ENCODE assay signal across 1 cellular context in the genomic region with DNA sequence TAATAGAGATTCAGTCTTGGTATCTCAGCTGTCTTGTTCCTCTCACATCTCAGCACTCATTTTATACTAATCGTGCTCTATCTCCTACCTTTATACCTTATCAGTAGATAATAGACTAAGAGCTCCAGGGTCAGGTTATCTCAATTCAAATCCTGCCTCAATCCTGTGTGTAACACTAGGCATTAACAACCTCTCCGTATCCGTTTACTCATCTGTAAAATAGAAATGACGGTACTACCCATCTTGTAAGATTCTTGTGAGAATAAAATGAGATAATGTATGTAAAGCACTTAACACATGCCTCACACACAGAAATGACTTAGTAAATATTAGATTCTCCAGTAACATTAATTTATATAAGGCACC.
TF ChIP-seq lines count a peak whose summit lies in the region.

No MANE protein-coding gene starts in this region.

TF ChIP-seq in GM12878, 131 proteins besides CTCF, POLR2A, EP300 and RAD21 (continued from another document and continues in another):
- TF ChIP-seq, protein P1, sequence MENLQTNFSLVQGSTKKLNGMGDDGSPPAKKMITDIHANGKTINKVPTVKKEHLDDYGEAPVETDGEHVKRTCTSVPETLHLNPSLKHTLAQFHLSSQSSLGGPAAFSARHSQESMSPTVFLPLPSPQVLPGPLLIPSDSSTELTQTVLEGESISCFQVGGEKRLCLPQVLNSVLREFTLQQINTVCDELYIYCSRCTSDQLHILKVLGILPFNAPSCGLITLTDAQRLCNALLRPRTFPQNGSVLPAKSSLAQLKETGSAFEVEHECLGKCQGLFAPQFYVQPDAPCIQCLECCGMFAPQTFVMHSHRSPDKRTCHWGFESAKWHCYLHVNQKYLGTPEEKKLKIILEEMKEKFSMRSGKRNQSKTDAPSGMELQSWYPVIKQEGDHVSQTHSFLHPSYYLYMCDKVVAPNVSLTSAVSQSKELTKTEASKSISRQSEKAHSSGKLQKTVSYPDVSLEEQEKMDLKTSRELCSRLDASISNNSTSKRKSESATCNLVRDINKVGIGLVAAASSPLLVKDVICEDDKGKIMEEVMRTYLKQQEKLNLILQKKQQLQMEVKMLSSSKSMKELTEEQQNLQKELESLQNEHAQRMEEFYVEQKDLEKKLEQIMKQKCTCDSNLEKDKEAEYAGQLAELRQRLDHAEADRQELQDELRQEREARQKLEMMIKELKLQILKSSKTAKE (IDR thresholded peaks at IDR 0.05; ENCODE audit: low read depth, poor library complexity, severe bottlenecking), result peak; percentile 32
- TF ChIP-seq IRF4 (IDR thresholded peaks at IDR 0.05; ENCODE audit: low read depth, low read length), result no peak
- TF ChIP-seq, protein P2, sequence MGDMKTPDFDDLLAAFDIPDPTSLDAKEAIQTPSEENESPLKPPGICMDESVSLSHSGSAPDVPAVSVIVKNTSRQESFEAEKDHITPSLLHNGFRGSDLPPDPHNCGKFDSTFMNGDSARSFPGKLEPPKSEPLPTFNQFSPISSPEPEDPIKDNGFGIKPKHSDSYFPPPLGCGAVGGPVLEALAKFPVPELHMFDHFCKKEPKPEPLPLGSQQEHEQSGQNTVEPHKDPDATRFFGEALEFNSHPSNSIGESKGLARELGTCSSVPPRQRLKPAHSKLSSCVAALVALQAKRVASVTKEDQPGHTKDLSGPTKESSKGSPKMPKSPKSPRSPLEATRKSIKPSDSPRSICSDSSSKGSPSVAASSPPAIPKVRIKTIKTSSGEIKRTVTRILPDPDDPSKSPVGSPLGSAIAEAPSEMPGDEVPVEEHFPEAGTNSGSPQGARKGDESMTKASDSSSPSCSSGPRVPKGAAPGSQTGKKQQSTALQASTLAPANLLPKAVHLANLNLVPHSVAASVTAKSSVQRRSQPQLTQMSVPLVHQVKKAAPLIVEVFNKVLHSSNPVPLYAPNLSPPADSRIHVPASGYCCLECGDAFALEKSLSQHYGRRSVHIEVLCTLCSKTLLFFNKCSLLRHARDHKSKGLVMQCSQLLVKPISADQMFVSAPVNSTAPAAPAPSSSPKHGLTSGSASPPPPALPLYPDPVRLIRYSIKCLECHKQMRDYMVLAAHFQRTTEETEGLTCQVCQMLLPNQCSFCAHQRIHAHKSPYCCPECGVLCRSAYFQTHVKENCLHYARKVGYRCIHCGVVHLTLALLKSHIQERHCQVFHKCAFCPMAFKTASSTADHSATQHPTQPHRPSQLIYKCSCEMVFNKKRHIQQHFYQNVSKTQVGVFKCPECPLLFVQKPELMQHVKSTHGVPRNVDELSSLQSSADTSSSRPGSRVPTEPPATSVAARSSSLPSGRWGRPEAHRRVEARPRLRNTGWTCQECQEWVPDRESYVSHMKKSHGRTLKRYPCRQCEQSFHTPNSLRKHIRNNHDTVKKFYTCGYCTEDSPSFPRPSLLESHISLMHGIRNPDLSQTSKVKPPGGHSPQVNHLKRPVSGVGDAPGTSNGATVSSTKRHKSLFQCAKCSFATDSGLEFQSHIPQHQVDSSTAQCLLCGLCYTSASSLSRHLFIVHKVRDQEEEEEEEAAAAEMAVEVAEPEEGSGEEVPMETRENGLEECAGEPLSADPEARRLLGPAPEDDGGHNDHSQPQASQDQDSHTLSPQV (IDR thresholded peaks at IDR 0.05), result no peak
- TF ChIP-seq NR2C2 (IDR thresholded peaks at IDR 0.05; ENCODE audit: borderline replicate concordance, control insufficient read depth, insufficient read length, low read depth), result no peak
- no peak for TF ChIP-seq SPI1 (IDR thresholded peaks at IDR 0.05; ENCODE audit: borderline replicate concordance, insufficient read depth, low read depth, low read length)
- no peak for TF ChIP-seq CBX3 (IDR thresholded peaks at IDR 0.05; ENCODE audit: borderline replicate concordance, low read depth)
- TF ChIP-seq KLF5 (IDR thresholded peaks at IDR 0.05; ENCODE audit: partially characterized antibody), result no peak
- no peak for TF ChIP-seq EED (IDR thresholded peaks at IDR 0.05; ENCODE audit: low read depth)
- no peak for TF ChIP-seq BMI1 (IDR thresholded peaks at IDR 0.05; ENCODE audit: borderline replicate concordance)
- TF ChIP-seq GATAD2B (conservative IDR thresholded peaks at IDR 0.05; ENCODE audit: low read depth), result no peak
- TF ChIP-seq, protein P3, sequence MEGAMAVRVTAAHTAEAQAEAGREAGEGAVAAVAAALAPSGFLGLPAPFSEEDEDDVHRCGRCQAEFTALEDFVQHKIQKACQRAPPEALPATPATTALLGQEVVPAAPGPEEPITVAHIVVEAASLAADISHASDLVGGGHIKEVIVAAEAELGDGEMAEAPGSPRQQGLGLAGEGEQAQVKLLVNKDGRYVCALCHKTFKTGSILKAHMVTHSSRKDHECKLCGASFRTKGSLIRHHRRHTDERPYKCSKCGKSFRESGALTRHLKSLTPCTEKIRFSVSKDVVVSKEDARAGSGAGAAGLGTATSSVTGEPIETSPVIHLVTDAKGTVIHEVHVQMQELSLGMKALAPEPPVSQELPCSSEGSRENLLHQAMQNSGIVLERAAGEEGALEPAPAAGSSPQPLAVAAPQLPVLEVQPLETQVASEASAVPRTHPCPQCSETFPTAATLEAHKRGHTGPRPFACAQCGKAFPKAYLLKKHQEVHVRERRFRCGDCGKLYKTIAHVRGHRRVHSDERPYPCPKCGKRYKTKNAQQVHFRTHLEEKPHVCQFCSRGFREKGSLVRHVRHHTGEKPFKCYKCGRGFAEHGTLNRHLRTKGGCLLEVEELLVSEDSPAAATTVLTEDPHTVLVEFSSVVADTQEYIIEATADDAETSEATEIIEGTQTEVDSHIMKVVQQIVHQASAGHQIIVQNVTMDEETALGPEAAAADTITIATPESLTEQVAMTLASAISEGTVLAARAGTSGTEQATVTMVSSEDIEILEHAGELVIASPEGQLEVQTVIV (IDR thresholded peaks at IDR 0.05; ENCODE audit: borderline replicate concordance, partially characterized antibody), result no peak
- no peak for TF ChIP-seq RCOR1 (conservative IDR thresholded peaks at IDR 0.05; ENCODE audit: low read depth, low read length)
- no peak for TF ChIP-seq SUPT20H (IDR thresholded peaks at IDR 0.05; ENCODE audit: borderline replicate concordance, control insufficient read depth, low read depth, low read length)
- no peak for TF ChIP-seq JUNB (IDR thresholded peaks at IDR 0.05)
- no peak for TF ChIP-seq HDAC2 (IDR thresholded peaks at IDR 0.05)
- TF ChIP-seq, protein P4, sequence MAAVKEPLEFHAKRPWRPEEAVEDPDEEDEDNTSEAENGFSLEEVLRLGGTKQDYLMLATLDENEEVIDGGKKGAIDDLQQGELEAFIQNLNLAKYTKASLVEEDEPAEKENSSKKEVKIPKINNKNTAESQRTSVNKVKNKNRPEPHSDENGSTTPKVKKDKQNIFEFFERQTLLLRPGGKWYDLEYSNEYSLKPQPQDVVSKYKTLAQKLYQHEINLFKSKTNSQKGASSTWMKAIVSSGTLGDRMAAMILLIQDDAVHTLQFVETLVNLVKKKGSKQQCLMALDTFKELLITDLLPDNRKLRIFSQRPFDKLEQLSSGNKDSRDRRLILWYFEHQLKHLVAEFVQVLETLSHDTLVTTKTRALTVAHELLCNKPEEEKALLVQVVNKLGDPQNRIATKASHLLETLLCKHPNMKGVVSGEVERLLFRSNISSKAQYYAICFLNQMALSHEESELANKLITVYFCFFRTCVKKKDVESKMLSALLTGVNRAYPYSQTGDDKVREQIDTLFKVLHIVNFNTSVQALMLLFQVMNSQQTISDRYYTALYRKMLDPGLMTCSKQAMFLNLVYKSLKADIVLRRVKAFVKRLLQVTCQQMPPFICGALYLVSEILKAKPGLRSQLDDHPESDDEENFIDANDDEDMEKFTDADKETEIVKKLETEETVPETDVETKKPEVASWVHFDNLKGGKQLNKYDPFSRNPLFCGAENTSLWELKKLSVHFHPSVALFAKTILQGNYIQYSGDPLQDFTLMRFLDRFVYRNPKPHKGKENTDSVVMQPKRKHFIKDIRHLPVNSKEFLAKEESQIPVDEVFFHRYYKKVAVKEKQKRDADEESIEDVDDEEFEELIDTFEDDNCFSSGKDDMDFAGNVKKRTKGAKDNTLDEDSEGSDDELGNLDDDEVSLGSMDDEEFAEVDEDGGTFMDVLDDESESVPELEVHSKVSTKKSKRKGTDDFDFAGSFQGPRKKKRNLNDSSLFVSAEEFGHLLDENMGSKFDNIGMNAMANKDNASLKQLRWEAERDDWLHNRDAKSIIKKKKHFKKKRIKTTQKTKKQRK (IDR thresholded peaks at IDR 0.05; ENCODE audit: low read depth, low read length), result no peak
- TF ChIP-seq, protein P5, sequence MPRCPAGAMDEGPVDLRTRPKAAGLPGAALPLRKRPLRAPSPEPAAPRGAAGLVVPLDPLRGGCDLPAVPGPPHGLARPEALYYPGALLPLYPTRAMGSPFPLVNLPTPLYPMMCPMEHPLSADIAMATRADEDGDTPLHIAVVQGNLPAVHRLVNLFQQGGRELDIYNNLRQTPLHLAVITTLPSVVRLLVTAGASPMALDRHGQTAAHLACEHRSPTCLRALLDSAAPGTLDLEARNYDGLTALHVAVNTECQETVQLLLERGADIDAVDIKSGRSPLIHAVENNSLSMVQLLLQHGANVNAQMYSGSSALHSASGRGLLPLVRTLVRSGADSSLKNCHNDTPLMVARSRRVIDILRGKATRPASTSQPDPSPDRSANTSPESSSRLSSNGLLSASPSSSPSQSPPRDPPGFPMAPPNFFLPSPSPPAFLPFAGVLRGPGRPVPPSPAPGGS (IDR thresholded peaks at IDR 0.05; ENCODE audit: borderline replicate concordance, insufficient read depth, low read depth, low read length, poor library complexity, severe bottlenecking), result no peak
- no peak for TF ChIP-seq NFXL1 (IDR thresholded peaks at IDR 0.05; ENCODE audit: borderline replicate concordance)
- no peak for TF ChIP-seq CBX5 (IDR thresholded peaks at IDR 0.05; ENCODE audit: low read depth)
- TF ChIP-seq SP1 (IDR thresholded peaks at IDR 0.05; ENCODE audit: low read depth, low read length), result no peak
- no peak for TF ChIP-seq ASH2L (IDR thresholded peaks at IDR 0.05; ENCODE audit: borderline replicate concordance, low read depth)
- TF ChIP-seq SREBF2 (IDR thresholded peaks at IDR 0.05; ENCODE audit: low read length), result no peak
- no peak for TF ChIP-seq TARDBP (IDR thresholded peaks at IDR 0.05; ENCODE audit: borderline replicate concordance)
- TF ChIP-seq, protein P6, sequence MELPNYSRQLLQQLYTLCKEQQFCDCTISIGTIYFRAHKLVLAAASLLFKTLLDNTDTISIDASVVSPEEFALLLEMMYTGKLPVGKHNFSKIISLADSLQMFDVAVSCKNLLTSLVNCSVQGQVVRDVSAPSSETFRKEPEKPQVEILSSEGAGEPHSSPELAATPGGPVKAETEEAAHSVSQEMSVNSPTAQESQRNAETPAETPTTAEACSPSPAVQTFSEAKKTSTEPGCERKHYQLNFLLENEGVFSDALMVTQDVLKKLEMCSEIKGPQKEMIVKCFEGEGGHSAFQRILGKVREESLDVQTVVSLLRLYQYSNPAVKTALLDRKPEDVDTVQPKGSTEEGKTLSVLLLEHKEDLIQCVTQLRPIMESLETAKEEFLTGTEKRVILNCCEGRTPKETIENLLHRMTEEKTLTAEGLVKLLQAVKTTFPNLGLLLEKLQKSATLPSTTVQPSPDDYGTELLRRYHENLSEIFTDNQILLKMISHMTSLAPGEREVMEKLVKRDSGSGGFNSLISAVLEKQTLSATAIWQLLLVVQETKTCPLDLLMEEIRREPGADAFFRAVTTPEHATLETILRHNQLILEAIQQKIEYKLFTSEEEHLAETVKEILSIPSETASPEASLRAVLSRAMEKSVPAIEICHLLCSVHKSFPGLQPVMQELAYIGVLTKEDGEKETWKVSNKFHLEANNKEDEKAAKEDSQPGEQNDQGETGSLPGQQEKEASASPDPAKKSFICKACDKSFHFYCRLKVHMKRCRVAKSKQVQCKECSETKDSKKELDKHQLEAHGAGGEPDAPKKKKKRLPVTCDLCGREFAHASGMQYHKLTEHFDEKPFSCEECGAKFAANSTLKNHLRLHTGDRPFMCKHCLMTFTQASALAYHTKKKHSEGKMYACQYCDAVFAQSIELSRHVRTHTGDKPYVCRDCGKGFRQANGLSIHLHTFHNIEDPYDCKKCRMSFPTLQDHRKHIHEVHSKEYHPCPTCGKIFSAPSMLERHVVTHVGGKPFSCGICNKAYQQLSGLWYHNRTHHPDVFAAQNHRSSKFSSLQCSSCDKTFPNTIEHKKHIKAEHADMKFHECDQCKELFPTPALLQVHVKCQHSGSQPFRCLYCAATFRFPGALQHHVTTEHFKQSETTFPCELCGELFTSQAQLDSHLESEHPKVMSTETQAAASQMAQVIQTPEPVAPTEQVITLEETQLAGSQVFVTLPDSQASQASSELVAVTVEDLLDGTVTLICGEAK (IDR thresholded peaks at IDR 0.05; ENCODE audit: borderline replicate concordance), result peak; percentile 70
- TF ChIP-seq, protein P7, sequence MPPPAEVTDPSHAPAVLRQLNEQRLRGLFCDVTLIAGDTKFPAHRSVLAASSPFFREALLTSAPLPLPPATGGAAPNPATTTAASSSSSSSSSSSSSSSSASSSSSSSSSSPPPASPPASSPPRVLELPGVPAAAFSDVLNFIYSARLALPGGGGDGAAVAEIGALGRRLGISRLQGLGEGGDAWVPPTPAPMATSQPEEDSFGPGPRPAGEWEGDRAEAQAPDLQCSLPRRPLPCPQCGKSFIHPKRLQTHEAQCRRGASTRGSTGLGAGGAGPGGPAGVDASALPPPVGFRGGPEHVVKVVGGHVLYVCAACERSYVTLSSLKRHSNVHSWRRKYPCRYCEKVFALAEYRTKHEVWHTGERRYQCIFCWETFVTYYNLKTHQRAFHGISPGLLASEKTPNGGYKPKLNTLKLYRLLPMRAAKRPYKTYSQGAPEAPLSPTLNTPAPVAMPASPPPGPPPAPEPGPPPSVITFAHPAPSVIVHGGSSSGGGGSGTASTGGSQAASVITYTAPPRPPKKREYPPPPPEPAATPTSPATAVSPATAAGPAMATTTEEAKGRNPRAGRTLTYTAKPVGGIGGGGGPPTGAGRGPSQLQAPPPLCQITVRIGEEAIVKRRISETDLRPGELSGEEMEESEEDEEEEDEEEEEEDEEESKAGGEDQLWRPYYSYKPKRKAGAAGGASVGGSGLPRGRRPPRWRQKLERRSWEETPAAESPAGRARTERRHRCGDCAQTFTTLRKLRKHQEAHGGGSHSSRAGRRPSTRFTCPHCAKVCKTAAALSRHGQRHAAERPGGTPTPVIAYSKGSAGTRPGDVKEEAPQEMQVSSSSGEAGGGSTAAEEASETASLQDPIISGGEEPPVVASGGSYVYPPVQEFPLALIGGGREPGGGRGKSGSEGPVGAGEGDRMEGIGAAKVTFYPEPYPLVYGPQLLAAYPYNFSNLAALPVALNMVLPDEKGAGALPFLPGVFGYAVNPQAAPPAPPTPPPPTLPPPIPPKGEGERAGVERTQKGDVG (CRISPR knock-in tag; IDR thresholded peaks at IDR 0.05), result peak; percentile 55; the same call in 1 of the 2 replicates
- TF ChIP-seq RELA (IDR thresholded peaks at IDR 0.05; ENCODE audit: borderline replicate concordance, partially characterized antibody), result peak; percentile 19
- no peak for TF ChIP-seq SIX5 (IDR thresholded peaks at IDR 0.05; ENCODE audit: low read depth, low read length, severe bottlenecking)
- TF ChIP-seq IKZF1 (conservative IDR thresholded peaks at IDR 0.05), result no peak
- TF ChIP-seq GABPA (IDR thresholded peaks at IDR 0.05; ENCODE audit: low read depth), result no peak
- TF ChIP-seq BCL11A (IDR thresholded peaks at IDR 0.05; ENCODE audit: low read depth, low read length), result no peak
- TF ChIP-seq ZNF217 (IDR thresholded peaks at IDR 0.05), result 0 out of 2 replicates have a peak, but pooled peaks have one; percentile 48
- no peak for TF ChIP-seq SMAD5 (IDR thresholded peaks at IDR 0.05; ENCODE audit: low read depth)
